Comparison of ENCODE assay signal across 29 cellular contexts in genomic region chr5:95134326-95134725, GRCh38.
"Had no signal": no experiment of that assay in that cellular context is flagged by ENCODE, and none has a peak within 500 bp of the region (broad histone marks: within the 10 kb centered on the region; RNA-seq: fewer than 3 reads in every experiment).

No MANE protein-coding gene starts in this region.

- H3K27me3 Mint-ChIP-seq: activated CD4-positive, alpha-beta memory T cell treated with anti-CD3 and anti-CD28 coated beads, Interleukin-2, amount 10 ng/mL, durations not matched to agents 7 days and 5 days; activated CD4-positive, alpha-beta T cell treated with anti-CD3 and anti-CD28 coated beads, Interleukin-2, amount 10 ng/mL, durations not matched to agents 7 days and 5 days; effector memory CD8-positive, alpha-beta T cell; stimulated activated naive B cell treated with anti-CD40 and anti-IgM and Interleukin-4, amounts not matched to agents 10 μg/mL and 1 μg/mL and 100 μg/mL, for 72 hours had no signal

- H3K9ac ChIP-seq: parathyroid adenoma had no signal

- H3K4me2 ChIP-seq: hepatocyte had no signal

- H3K36me3 Mint-ChIP-seq: activated naive CD8-positive, alpha-beta T cell treated with anti-CD3 and anti-CD28 coated beads for 36 hours; stimulated activated naive B cell treated with anti-CD40 and anti-IgM and Interleukin-4, amounts not matched to agents 10 μg/mL and 1 μg/mL and 100 μg/mL, for 72 hours had no signal

- H3K79me2 ChIP-seq: hepatocyte, parathyroid adenoma had no signal

- H2AFZ ChIP-seq: hepatocyte, parathyroid adenoma had no signal

- H3K36me3 ChIP-seq: ascending aorta, brain microvascular endothelial cell, gastroesophageal sphincter, left ventricle myocardium inferior, right atrium auricular region, stomach, suprapubic skin, tibial nerve had no signal

- H3K4me3 ChIP-seq: ascending aorta, coronary artery, gastroesophageal sphincter, hepatocyte, left ventricle myocardium inferior, lung, psoas muscle, right atrium auricular region, stomach, suprapubic skin, tibial nerve had no signal

- H3K27me3 ChIP-seq: ascending aorta, brain microvascular endothelial cell, gastroesophageal sphincter, hepatocyte, right atrium auricular region, stomach, suprapubic skin, tibial nerve had no signal

- ATAC-seq: activated T-cell treated with anti-CD3 and anti-CD28 coated beads, Interleukin-2, amount 50 U/mL, for 72 hours; effector memory CD8-positive, alpha-beta T cell; gastroesophageal sphincter; psoas muscle; stimulated activated naive B cell treated with anti-CD40 and anti-IgM and Interleukin-4, amounts not matched to agents 10 μg/mL and 1 μg/mL and 100 μg/mL, for 72 hours had no signal

- DNase-seq: activated CD4-positive, alpha-beta memory T cell treated with anti-CD3 and anti-CD28 coated beads, Interleukin-2, amount 10 ng/mL, durations not matched to agents 7 days and 5 days; activated CD4-positive, alpha-beta T cell treated with anti-CD3 and anti-CD28 coated beads for 1 hour; activated CD4-positive, alpha-beta T cell treated with anti-CD3 and anti-CD28 coated beads, Interleukin-2, amount 10 ng/mL, durations not matched to agents 7 days and 5 days; activated effector memory CD4-positive, alpha-beta T cell treated with Interleukin-2 at 50 U/mL for 16 hours; activated naive CD4-positive, alpha-beta T cell treated with anti-CD3 and anti-CD28 coated beads for 36 hours; activated naive CD8-positive, alpha-beta T cell treated with anti-CD3 and anti-CD28 coated beads for 36 hours; activated T-cell treated with anti-CD3 and anti-CD28 coated beads, Interleukin-2, amount 50 U/mL, for 72 hours; brain microvascular endothelial cell; effector memory CD8-positive, alpha-beta T cell; kidney glomerular epithelial cell; left ventricle myocardium inferior; nephron progenitor cell; nucleus accumbens; psoas muscle; stimulated activated CD4-positive, alpha-beta T cell treated with anti-CD3 and anti-CD28 coated beads, Interleukin-15, amount 100 ng/mL, for 24 hours; stimulated activated CD4-positive, alpha-beta T cell treated with anti-CD3 and anti-CD28 coated beads, Interleukin-2, amount 100 ng/mL, for 24 hours; stimulated activated naive B cell treated with anti-CD40 and anti-IgM and Interleukin-4, amounts not matched to agents 10 μg/mL and 1 μg/mL and 100 μg/mL, for 72 hours; stomach; T-helper 9 cell had no signal

- H3K9me3 ChIP-seq: ascending aorta, gastroesophageal sphincter, psoas muscle, right atrium auricular region, stomach, suprapubic skin, tibial nerve had no signal

- H3K9me3 Mint-ChIP-seq: activated CD4-positive, alpha-beta T cell treated with anti-CD3 and anti-CD28 coated beads, Interleukin-2, amount 10 ng/mL, durations not matched to agents 7 days and 5 days; activated naive CD4-positive, alpha-beta T cell treated with anti-CD3 and anti-CD28 coated beads for 36 hours; activated naive CD8-positive, alpha-beta T cell treated with anti-CD3 and anti-CD28 coated beads for 36 hours; activated T-cell treated with anti-CD3 and anti-CD28 coated beads, Interleukin-2, amount 50 U/mL, for 72 hours; nephron progenitor cell; T-helper 1 cell treated with Interleukin-12 subunit alpha and Interleukin-12 subunit beta and Interleukin-4 antibody, amounts not matched to agents 30 μg/mL and 1 μg/mL, for 36 hours had no signal

- H3K27ac ChIP-seq: ascending aorta, brain microvascular endothelial cell, coronary artery, gastroesophageal sphincter, hepatocyte, left ventricle myocardium inferior, parathyroid adenoma, psoas muscle, right atrium auricular region, stomach, suprapubic skin, tibial nerve had no signal

- H3K4me1 ChIP-seq: ascending aorta, gastroesophageal sphincter, parathyroid adenoma, psoas muscle, right atrium auricular region, stomach, suprapubic skin, tibial nerve had no signal

- H3K4me1 Mint-ChIP-seq: activated CD4-positive, alpha-beta memory T cell treated with anti-CD3 and anti-CD28 coated beads, Interleukin-2, amount 10 ng/mL, durations not matched to agents 7 days and 5 days; activated CD4-positive, alpha-beta T cell treated with anti-CD3 and anti-CD28 coated beads, Interleukin-2, amount 10 ng/mL, durations not matched to agents 7 days and 5 days; activated naive CD8-positive, alpha-beta T cell treated with anti-CD3 and anti-CD28 coated beads for 36 hours; nephron progenitor cell; stimulated activated naive B cell treated with anti-CD40 and anti-IgM and Interleukin-4, amounts not matched to agents 10 μg/mL and 1 μg/mL and 100 μg/mL, for 72 hours had no signal

- H3K4me3 Mint-ChIP-seq: activated CD4-positive, alpha-beta memory T cell treated with anti-CD3 and anti-CD28 coated beads, Interleukin-2, amount 10 ng/mL, durations not matched to agents 7 days and 5 days; activated CD4-positive, alpha-beta T cell treated with anti-CD3 and anti-CD28 coated beads, Interleukin-2, amount 10 ng/mL, durations not matched to agents 7 days and 5 days; activated naive CD4-positive, alpha-beta T cell treated with anti-CD3 and anti-CD28 coated beads for 36 hours; activated naive CD8-positive, alpha-beta T cell treated with anti-CD3 and anti-CD28 coated beads for 36 hours; activated T-cell treated with anti-CD3 and anti-CD28 coated beads, Interleukin-2, amount 50 U/mL, for 72 hours; effector memory CD8-positive, alpha-beta T cell; nephron progenitor cell; stimulated activated naive B cell treated with anti-CD40 and anti-IgM and Interleukin-4, amounts not matched to agents 10 μg/mL and 1 μg/mL and 100 μg/mL, for 72 hours; T-helper 1 cell treated with Interleukin-12 subunit alpha and Interleukin-12 subunit beta and Interleukin-4 antibody, amounts not matched to agents 30 μg/mL and 1 μg/mL, for 36 hours had no signal

- H3K27ac Mint-ChIP-seq: activated CD4-positive, alpha-beta memory T cell treated with anti-CD3 and anti-CD28 coated beads, Interleukin-2, amount 10 ng/mL, durations not matched to agents 7 days and 5 days; activated CD4-positive, alpha-beta T cell treated with anti-CD3 and anti-CD28 coated beads, Interleukin-2, amount 10 ng/mL, durations not matched to agents 7 days and 5 days; activated naive CD4-positive, alpha-beta T cell treated with anti-CD3 and anti-CD28 coated beads for 36 hours; activated naive CD8-positive, alpha-beta T cell treated with anti-CD3 and anti-CD28 coated beads for 36 hours; activated T-cell treated with anti-CD3 and anti-CD28 coated beads, Interleukin-2, amount 50 U/mL, for 72 hours; effector memory CD8-positive, alpha-beta T cell; nephron progenitor cell; stimulated activated naive B cell treated with anti-CD40 and anti-IgM and Interleukin-4, amounts not matched to agents 10 μg/mL and 1 μg/mL and 100 μg/mL, for 72 hours; T-helper 1 cell treated with Interleukin-12 subunit alpha and Interleukin-12 subunit beta and Interleukin-4 antibody, amounts not matched to agents 30 μg/mL and 1 μg/mL, for 36 hours had no signal
